21 cellular contexts compared by ENCODE assay signal in the genomic region with DNA sequence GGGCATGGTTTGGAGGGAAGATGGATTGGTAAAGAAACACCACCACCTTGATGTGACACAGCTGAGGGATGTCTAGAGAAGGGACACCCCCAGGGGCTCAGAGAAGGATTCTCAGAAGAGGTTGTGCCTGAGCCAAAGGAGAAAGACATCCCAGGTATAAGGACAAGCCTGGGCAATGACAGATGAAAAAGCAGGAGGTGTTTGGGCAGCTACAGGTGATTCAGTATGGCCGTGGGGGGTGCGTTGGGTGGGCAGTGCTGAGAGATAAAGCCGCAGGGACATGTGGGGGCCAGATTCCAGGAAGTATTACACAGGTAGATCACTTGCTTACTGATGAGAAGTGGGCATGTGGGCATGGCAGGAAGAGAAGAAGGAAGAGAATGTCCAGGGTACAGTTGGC. TPM values are rescaled to one million over a fixed set of nuclear protein-coding genes. Genes with fewer than 3 reads are reported as not detected.
DNase-seq lines count a peak whose midpoint lies in the region; ATAC-seq, FAIRE-seq and TF ChIP-seq lines count a peak whose summit lies in the region.
"Had no signal": no experiment of that assay in that cellular context is flagged by ENCODE, and none has a peak within 500 bp of the region (broad histone marks: within the 10 kb centered on the region; RNA-seq: fewer than 3 reads in every experiment).

No MANE protein-coding gene starts in this region.

- no peak overlapping the region for H3K27ac ChIP-seq in RWPE2 (ENCODE audit: poor library complexity, severe bottlenecking)

- H3K36me3 ChIP-seq in RWPE2 (ENCODE audit: low read depth) (no peaks in the 10 kb centered on the region), bronchial epithelial cell (ENCODE audit: control insufficient read depth, insufficient read depth, low read length) (no peaks in the 10 kb centered on the region)
- H3K36me3 ChIP-seq: BE2C had no signal

- ATAC-seq in RWPE2 (ENCODE audit: low read depth) = peak; percentile 58
- ATAC-seq in esophagus mucosa = peak; percentile 20
- no peak for ATAC-seq in HG02763 (IDR thresholded peaks at IDR 0.05; ENCODE audit: unreplicated experiment)
- ATAC-seq: GM23338 had no signal

- no peak for DNase-seq in RWPE2 (ENCODE audit: low spot score)
- peak; percentile 91 for DNase-seq in bronchial epithelial cell (ENCODE audit: low read depth)
- no peak for DNase-seq in stimulated activated CD4-positive, alpha-beta T cell treated with anti-CD3 and anti-CD28 coated beads, Interleukin-12 subunit alpha, Interleukin-12 subunit beta, amount 100 ng/mL, for 4 hours
- no peak for DNase-seq in DMS53 (lab: John Stamatoyannopoulos, UW)
- DNase-seq: ACHN; BE2C; C1 segment of cervical spinal cord; CD4-positive, CD25-positive, alpha-beta regulatory T cell; CD8-positive, alpha-beta memory T cell; COR-L47; DMS 273 treated with DMSO at 0.1 percent for 48 hours; HCEC 1CT; HFFc6; KBM-7 had no signal

- H3K27me3 ChIP-seq in RWPE2 (ENCODE audit: insufficient read depth, poor library complexity, severe bottlenecking) (no peaks in the 10 kb centered on the region), bronchial epithelial cell (ENCODE audit: control insufficient read depth, insufficient read depth, low read length) (no peaks in the 10 kb centered on the region)
- H3K27me3 ChIP-seq: BE2C had no signal

- H3K4me3 ChIP-seq in RWPE2 (ENCODE audit: severe bottlenecking) (no peak overlapping the region), bronchial epithelial cell (ENCODE audit: low read depth, low read length) (no peak overlapping the region)
- H3K4me3 ChIP-seq: GM23338 had no signal

- no peak for TF ChIP-seq CTCF in RWPE2 (IDR thresholded peaks at IDR 0.05; ENCODE audit: poor library complexity, severe bottlenecking)
- TF ChIP-seq CTCF in bronchial epithelial cell (IDR thresholded peaks at IDR 0.05; ENCODE audit: insufficient read depth, low read length, severe bottlenecking) = no peak

- H3K4me1 ChIP-seq in RWPE2 (ENCODE audit: insufficient read depth, poor library complexity, severe bottlenecking) = no peaks in the 10 kb centered on the region
- H3K4me1 ChIP-seq: BE2C had no signal

- FAIRE-seq in bronchial epithelial cell (lab: Jason Lieb, UNC) = peak; percentile 47
- FAIRE-seq: A204.1, G401.6, H54, HTR-8/SVneo had no signal

- H3K9me3 ChIP-seq in RWPE2 (ENCODE audit: severe bottlenecking) = no peaks in the 10 kb centered on the region
- H3K9me3 ChIP-seq: BE2C had no signal

RNA-seq across cellular contexts. Expression of gene TMEM95, which starts 7.0 kb away (rescaled TPM):
- not detected in 2 replicates for total RNA-seq in bronchial epithelial cell
- not detected for total RNA-seq in esophagus mucosa
- total RNA-seq: CD4-positive, CD25-positive, alpha-beta regulatory T cell; CD8-positive, alpha-beta memory T cell; GM23338; HFFc6 had no signal

RNA-seq across cellular contexts. Expression of gene KCTD11, which starts 9.9 kb away (rescaled TPM):
- total RNA-seq in bronchial epithelial cell = 24.2 and 26.6 TPM in 2 replicates
- 32.9 TPM for total RNA-seq in esophagus mucosa

RNA-seq across cellular contexts. Expression of gene TNK1, which starts 19.0 kb away (rescaled TPM):
- total RNA-seq in bronchial epithelial cell (7.4 and 11.8 TPM in 2 replicates), esophagus mucosa (6.1 TPM)

RNA-seq across cellular contexts. Expression of gene ACAP1, which starts 25.6 kb away (rescaled TPM):
- total RNA-seq in bronchial epithelial cell = 0.26 and 4.2 TPM in 2 replicates
- total RNA-seq in esophagus mucosa = 3.8 TPM

RNA-seq across cellular contexts. Expression of gene PLSCR3, which starts 32.4 kb away (rescaled TPM):
- total RNA-seq in bronchial epithelial cell = 9.0 and 13.2 TPM in 2 replicates
- 23.1 TPM for total RNA-seq in esophagus mucosa
